8 cellular contexts compared by ENCODE assay signal in the genomic region with DNA sequence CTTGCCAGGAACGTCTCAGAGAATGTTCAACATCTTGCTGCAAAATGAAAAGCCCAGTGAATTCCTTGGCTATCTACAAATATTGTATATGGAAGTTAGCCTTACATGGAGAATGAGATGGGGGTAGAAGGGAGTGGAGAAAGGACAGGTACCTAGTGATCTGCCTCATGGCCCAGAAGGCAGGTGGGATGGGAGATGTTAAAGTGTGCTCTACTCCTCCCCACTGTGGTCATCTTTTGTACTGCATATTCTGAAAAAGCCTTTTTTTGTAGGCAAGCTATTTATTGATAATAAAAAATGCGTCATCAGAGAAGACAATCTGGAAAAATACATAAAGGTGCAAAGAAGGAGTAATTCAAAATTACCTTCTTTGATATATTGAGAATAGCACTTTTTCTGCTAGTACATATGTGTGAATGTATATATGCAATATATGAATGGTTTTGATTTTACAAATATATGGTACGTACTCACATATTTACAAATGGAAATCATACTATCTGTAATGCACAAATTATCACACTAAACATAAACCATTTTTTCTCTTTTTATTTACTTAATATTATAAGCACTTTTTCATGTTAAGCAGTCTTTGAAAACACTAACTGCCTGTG. TPM values are rescaled to one million over a fixed set of nuclear protein-coding genes. Genes with fewer than 3 reads are reported as not detected.
A peak's percentile ranks its signal among the peaks of the same experiment; 100 is the strongest.
DNase-seq lines count a peak whose midpoint lies in the region; ATAC-seq and TF ChIP-seq lines count a peak whose summit lies in the region.

No MANE protein-coding gene starts in this region.

- peak; percentile 21 for DNase-seq in EH (ENCODE audit: low read depth)
- peak; percentile 33 for DNase-seq in H4 (ENCODE audit: low spot score)
- peak; percentile 60 for DNase-seq in NCI-H2171 treated with DMSO at 0.1 percent for 48 hours (lab: John Stamatoyannopoulos, UW)
- DNase-seq in choroid plexus epithelial cell (ENCODE audit: low read depth), result peak; percentile 74
- DNase-seq in nephron progenitor cell, result peak; percentile 23
- DNase-seq in T1000 (lab: John Stamatoyannopoulos, UW), result no peak
- DNase-seq in COR-L47 (lab: John Stamatoyannopoulos, UW), result no peak

- no peaks in the 10 kb centered on the region for H3K36me3 Mint-ChIP-seq in nephron progenitor cell (ENCODE audit: low read depth)
- no peaks in the 10 kb centered on the region for H3K36me3 Mint-ChIP-seq in stimulated activated memory B cell treated with anti-CD40 and anti-IgM and Interleukin-4, amounts not matched to agents 10 μg/mL and 1 μg/mL and 100 μg/mL, for 72 hours

- H3K4me1 Mint-ChIP-seq in nephron progenitor cell, result peaks cover 11% of the 10 kb centered on the region
- H3K4me1 Mint-ChIP-seq in stimulated activated memory B cell treated with anti-CD40 and anti-IgM and Interleukin-4, amounts not matched to agents 10 μg/mL and 1 μg/mL and 100 μg/mL, for 72 hours, result no peaks in the 10 kb centered on the region

- no peak overlapping the region for H3K4me3 Mint-ChIP-seq in nephron progenitor cell
- no peak overlapping the region for H3K4me3 Mint-ChIP-seq in stimulated activated memory B cell treated with anti-CD40 and anti-IgM and Interleukin-4, amounts not matched to agents 10 μg/mL and 1 μg/mL and 100 μg/mL, for 72 hours

- peaks cover 9% of the 10 kb centered on the region for H3K27me3 Mint-ChIP-seq in nephron progenitor cell (ENCODE audit: low read depth, poor library complexity)
- no peaks in the 10 kb centered on the region for H3K27me3 Mint-ChIP-seq in stimulated activated memory B cell treated with anti-CD40 and anti-IgM and Interleukin-4, amounts not matched to agents 10 μg/mL and 1 μg/mL and 100 μg/mL, for 72 hours

- H3K9me3 Mint-ChIP-seq in nephron progenitor cell, result no peaks in the 10 kb centered on the region
- no peaks in the 10 kb centered on the region for H3K9me3 Mint-ChIP-seq in stimulated activated memory B cell treated with anti-CD40 and anti-IgM and Interleukin-4, amounts not matched to agents 10 μg/mL and 1 μg/mL and 100 μg/mL, for 72 hours

- TF ChIP-seq CTCF in choroid plexus epithelial cell (conservative IDR thresholded peaks at IDR 0.05; ENCODE audit: low read depth, low read length), result peak; percentile 74
- peak; percentile 76 for TF ChIP-seq CTCF in nephron progenitor cell (IDR thresholded peaks at IDR 0.05)

- no peak overlapping the region for H3K4me3 ChIP-seq in choroid plexus epithelial cell (ENCODE audit: low read depth, low read length)

- no peak overlapping the region for H3K27ac Mint-ChIP-seq in nephron progenitor cell
- H3K27ac Mint-ChIP-seq in stimulated activated memory B cell treated with anti-CD40 and anti-IgM and Interleukin-4, amounts not matched to agents 10 μg/mL and 1 μg/mL and 100 μg/mL, for 72 hours, result no peak overlapping the region

- ATAC-seq in stimulated activated memory B cell treated with anti-CD40 and anti-IgM and Interleukin-4, amounts not matched to agents 10 μg/mL and 1 μg/mL and 100 μg/mL, for 72 hours, result no peak

RNA-seq across cellular contexts. Expression of a gene that starts 19.1 kb away (rescaled TPM):
- not detected in 2 replicates for total RNA-seq in H4 (2014; rRNA removed; shearing (Covaris generic))

Comparison
In these comparisons a context has a peak if more than half of its experiments do, and no peak if none do; other contexts are left out.
1. DNase-seq: peak in EH (single experiment), H4 (single experiment), NCI-H2171 treated with DMSO at 0.1 percent for 48 hours (single experiment), choroid plexus epithelial cell (single experiment) and nephron progenitor cell (single experiment); none in T1000 (single experiment) and COR-L47 (single experiment).